ENCODE assay signal across 8 cellular contexts in genomic region chr6:41734666-41735426, GRCh38. TPM values are rescaled to one million over a fixed set of nuclear protein-coding genes. Genes with fewer than 3 reads are reported as not detected.
A peak's percentile ranks its signal among the peaks of the same experiment; 100 is the strongest.
DNase-seq lines count a peak whose midpoint lies in the region; ATAC-seq and TF ChIP-seq lines count a peak whose summit lies in the region.

No MANE protein-coding gene starts in this region.

- intact Hi-C loops in OCI-LY7 (cut with micrococcal nuclease; ENCODE audit: unreplicated experiment): loop anchor here (1.0 to 5.0 kb wide), 7 partner anchors 38 to 717 kb away; partner anchors contain the start of genes NFYA, OARD1 and TRERF1

- no peaks in the 10 kb centered on the region for H3K9me3 ChIP-seq in BLaER1 treated with 17β-estradiol and CSF1 and Interleukin-3, amounts not matched to agents 10 nM and 100 nM (replicated peaks in 1 of 11)
- no peaks in the 10 kb centered on the region for H3K9me3 ChIP-seq in OCI-LY7 (ENCODE audit: low read length)
- H3K9me3 ChIP-seq in mucosa of stomach (ENCODE audit: control insufficient read depth, low read length): no peaks in the 10 kb centered on the region

- peaks cover 44 to 56% (median 49%) of the 10 kb centered on the region in 10 experiments for H3K4me1 ChIP-seq in BLaER1 treated with 17β-estradiol and CSF1 and Interleukin-3, amounts not matched to agents 10 nM and 100 nM
- H3K4me1 ChIP-seq in OCI-LY7 (ENCODE audit: insufficient read depth, low read length, poor library complexity, severe bottlenecking): peaks cover 50% of the 10 kb centered on the region
- H3K4me1 ChIP-seq in mucosa of stomach (ENCODE audit: control insufficient read depth, insufficient read depth, low read length): peaks cover 42% of the 10 kb centered on the region

- H2AFZ ChIP-seq in OCI-LY7 (ENCODE audit: low read length): peak overlapping the region; percentile 57

- peaks cover 0 to 9% (median 0%) of the 10 kb centered on the region in 11 experiments; a peak in 4 of 22 replicates for H3K36me3 ChIP-seq in BLaER1 treated with 17β-estradiol and CSF1 and Interleukin-3, amounts not matched to agents 10 nM and 100 nM
- H3K36me3 ChIP-seq in OCI-LY7 (ENCODE audit: insufficient read depth, low read length) (no peaks in the 10 kb centered on the region), mucosa of stomach (ENCODE audit: control insufficient read depth, insufficient read depth, low read length) (no peaks in the 10 kb centered on the region)

- H3K27ac Mint-ChIP-seq in activated T-cell treated with anti-CD3 and anti-CD28 coated beads, Interleukin-2, amount 50 U/mL, for 72 hours: no peak overlapping the region

- H3K4me2 ChIP-seq in BLaER1 treated with 17β-estradiol and CSF1 and Interleukin-3, amounts not matched to agents 10 nM and 100 nM: peak overlapping the region; percentile 34 to 100 (median 99); a peak in 21 of 22 replicates
- H3K4me2 ChIP-seq in OCI-LY7 (ENCODE audit: low read length): peak overlapping the region; percentile 97

- TF ChIP-seq CTCF in OCI-LY7 (conservative IDR thresholded peaks at IDR 0.05; ENCODE audit: low read length): no peak

- H3K79me2 ChIP-seq in OCI-LY7 (ENCODE audit: insufficient read depth, low read depth, low read length): peaks cover 39% of the 10 kb centered on the region

- CTCF ChIA-PET in OCI-LY7 (lab: Charles Lee; ENCODE audit: unreplicated experiment): interaction anchor here (0.6 to 3.0 kb wide), 5 partner anchors 11 to 45 kb away, joined by 6 to 41 read pairs (median 6); no protein-coding TSS in a partner anchor

- peak overlapping the region; percentile 79 to 100 (median 96) for H3K27ac ChIP-seq in BLaER1 treated with 17β-estradiol and CSF1 and Interleukin-3, amounts not matched to agents 10 nM and 100 nM
- peak overlapping the region; percentile 94 for H3K27ac ChIP-seq in OCI-LY7 (ENCODE audit: low read depth, low read length, poor library complexity, severe bottlenecking)

- H3K4me3 Mint-ChIP-seq in activated T-cell treated with anti-CD3 and anti-CD28 coated beads, Interleukin-2, amount 50 U/mL, for 72 hours: peak overlapping the region; percentile 72 to 86

- peak overlapping the region; percentile 87 to 99 (median 95) for H3K9ac ChIP-seq in BLaER1 treated with 17β-estradiol and CSF1 and Interleukin-3, amounts not matched to agents 10 nM and 100 nM
- H3K9ac ChIP-seq in mucosa of stomach (ENCODE audit: low read length): peak overlapping the region; percentile 79

- peaks cover 47% of the 10 kb centered on the region for H3K4me1 Mint-ChIP-seq in activated T-cell treated with anti-CD3 and anti-CD28 coated beads, Interleukin-2, amount 50 U/mL, for 72 hours (ENCODE audit: low read depth)

- no peaks in the 10 kb centered on the region for H3K27me3 ChIP-seq in BLaER1 treated with 17β-estradiol and CSF1 and Interleukin-3, amounts not matched to agents 10 nM and 100 nM
- no peaks in the 10 kb centered on the region for H3K27me3 ChIP-seq in mucosa of stomach (ENCODE audit: control insufficient read depth, insufficient read depth, low read length)

- POLR2A ChIA-PET in OCI-LY7 (lab: Charles Lee): interaction anchor here (0.5 to 8.3 kb wide), 9 partner anchors 12 to 277 kb away, joined by 3 to 118 read pairs (median 8); partner anchors contain the start of gene PRICKLE4

- no peaks in the 10 kb centered on the region for H3K9me2 ChIP-seq in OCI-LY7 (ENCODE audit: insufficient read depth, low read length)

- DNase-seq in GM19240 (ENCODE audit: insufficient read length, low spot score): peak; percentile 72
- DNase-seq in OCI-LY7 (ENCODE audit: low spot score): peak; percentile 80
- peak; percentile 74 to 80 for DNase-seq in activated T-cell treated with anti-CD3 and anti-CD28 coated beads, Interleukin-2, amount 50 U/mL, for 72 hours
- peak; percentile 81 for DNase-seq in stimulated activated CD8-positive, alpha-beta memory T cell treated with anti-CD3 and anti-CD28 coated beads, Interleukin-4, amount 100 ng/mL, for 48 hours

- no peaks in the 10 kb centered on the region for H3K27me3 Mint-ChIP-seq in activated T-cell treated with anti-CD3 and anti-CD28 coated beads, Interleukin-2, amount 50 U/mL, for 72 hours (ENCODE audit: low read depth)

- H3K9me3 Mint-ChIP-seq in activated T-cell treated with anti-CD3 and anti-CD28 coated beads, Interleukin-2, amount 50 U/mL, for 72 hours: no peaks in the 10 kb centered on the region

- H3K36me3 Mint-ChIP-seq in activated T-cell treated with anti-CD3 and anti-CD28 coated beads, Interleukin-2, amount 50 U/mL, for 72 hours (ENCODE audit: insufficient read depth in 2 of 2): no peaks in the 10 kb centered on the region

- peaks cover 5 to 39% (median 14%) of the 10 kb centered on the region in 11 experiments; a peak in 15 of 22 replicates for H4K20me1 ChIP-seq in BLaER1 treated with 17β-estradiol and CSF1 and Interleukin-3, amounts not matched to agents 10 nM and 100 nM
- no peaks in the 10 kb centered on the region for H4K20me1 ChIP-seq in OCI-LY7 (ENCODE audit: insufficient read depth, low read length)

- peak overlapping the region; percentile 77 to 98 (median 90) for H3K4me3 ChIP-seq in BLaER1 treated with 17β-estradiol and CSF1 and Interleukin-3, amounts not matched to agents 10 nM and 100 nM
- H3K4me3 ChIP-seq in OCI-LY7 (ENCODE audit: low read depth, low read length, poor library complexity, severe bottlenecking): peak overlapping the region; percentile 91
- no peak overlapping the region for H3K4me3 ChIP-seq in mucosa of stomach (ENCODE audit: low read length)

- ATAC-seq in HG03521 (IDR thresholded peaks at IDR 0.05; ENCODE audit: unreplicated experiment) (peak; percentile 24), esophagus mucosa (peak; percentile 50)
- ATAC-seq in activated T-cell treated with anti-CD3 and anti-CD28 coated beads, Interleukin-2, amount 50 U/mL, for 72 hours (replicated peaks in 1 of 2): peak; percentile 61 to 65

- BruUV-seq in OCI-LY7 (replicated peaks; lab: Mats Ljungman, UMichigan): no TSS peak

RNA-seq across cellular contexts. Expression of gene TFEB, which starts 0.6 kb away (rescaled TPM):
- total RNA-seq in OCI-LY7 (2014; rRNA removed; shearing (Covaris generic)): 25.3 and 36.8 TPM in 2 replicates
- 48.6 and 60.0 TPM in 2 replicates for total RNA-seq in OCI-LY7 (2022)
- total RNA-seq in activated T-cell treated with anti-CD3 and anti-CD28 coated beads, Interleukin-2, amount 50 U/mL, for 72 hours: 10 to 100 TPM; 15.3 to 17.5 TPM
- total RNA-seq in esophagus mucosa: 10.9 TPM

RNA-seq across cellular contexts. Expression of gene PGC, which starts 12.4 kb away (rescaled TPM):
- total RNA-seq in OCI-LY7 (2014; rRNA removed; shearing (Covaris generic)): not detected in 2 replicates
- total RNA-seq in OCI-LY7 (2022): not detected in 2 replicates
- not detected for total RNA-seq in activated T-cell treated with anti-CD3 and anti-CD28 coated beads, Interleukin-2, amount 50 U/mL, for 72 hours
- not detected for total RNA-seq in esophagus mucosa

RNA-seq across cellular contexts. Expression of gene FRS3, which starts 44.9 kb away (rescaled TPM):
- total RNA-seq in OCI-LY7 (2014; rRNA removed; shearing (Covaris generic)): 5.6 and 8.2 TPM in 2 replicates
- total RNA-seq in OCI-LY7 (2022) (7.9 and 8.7 TPM in 2 replicates), esophagus mucosa (2.2 TPM)
- total RNA-seq in activated T-cell treated with anti-CD3 and anti-CD28 coated beads, Interleukin-2, amount 50 U/mL, for 72 hours: 10 to 100 TPM; 10.5 to 11.4 TPM

RNA-seq across cellular contexts. Expression of gene PRICKLE4, which starts 45.7 kb away (rescaled TPM):
- 0.93 and 1.8 TPM in 2 replicates for total RNA-seq in OCI-LY7 (2014; rRNA removed; shearing (Covaris generic))
- total RNA-seq in OCI-LY7 (2022): 1.2 and 2.6 TPM in 2 replicates
- under 1 TPM in 1 of 2 donors, not detected in 1; 0.29 TPM for total RNA-seq in activated T-cell treated with anti-CD3 and anti-CD28 coated beads, Interleukin-2, amount 50 U/mL, for 72 hours
- total RNA-seq in esophagus mucosa: 2.2 TPM

RNA-seq across cellular contexts. Expression of gene TOMM6, which starts 52.6 kb away (rescaled TPM):
- total RNA-seq in OCI-LY7 (2014; rRNA removed; shearing (Covaris generic)): 84.9 and 131 TPM in 2 replicates
- 213 and 277 TPM in 2 replicates for total RNA-seq in OCI-LY7 (2022)
- total RNA-seq in activated T-cell treated with anti-CD3 and anti-CD28 coated beads, Interleukin-2, amount 50 U/mL, for 72 hours: 100 to 1,000 TPM; 109 to 120 TPM
- total RNA-seq in esophagus mucosa: 189 TPM
